1 cellular context compared by ENCODE assay signal in the genomic region with DNA sequence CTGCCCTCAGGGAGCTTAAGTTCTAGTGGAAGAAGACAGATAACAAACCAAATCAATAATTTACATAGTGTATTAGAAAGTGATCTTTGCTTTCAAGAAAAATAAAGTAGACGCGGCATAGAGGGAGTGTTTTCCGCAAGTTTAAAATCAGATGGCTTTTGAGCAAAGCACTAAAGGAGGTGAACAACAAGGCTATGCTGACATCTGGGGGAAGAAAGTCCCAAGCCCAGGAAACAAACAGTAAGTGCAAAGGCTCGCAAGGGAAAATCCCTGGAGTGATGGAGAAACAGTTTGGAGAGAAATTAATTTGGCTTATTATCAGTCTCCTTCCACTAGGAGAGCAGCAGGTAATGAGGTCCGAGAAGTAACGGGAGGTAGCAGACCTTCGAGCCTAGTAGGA.
TF ChIP-seq lines count a peak whose summit lies in the region.

No MANE protein-coding gene starts in this region.

TF ChIP-seq in K562, 482 proteins besides CTCF, POLR2A, EP300 and RAD21:
- no peak for TF ChIP-seq USF2 (CRISPR knock-in tag; IDR thresholded peaks at IDR 0.05)
